In the genomic region with DNA sequence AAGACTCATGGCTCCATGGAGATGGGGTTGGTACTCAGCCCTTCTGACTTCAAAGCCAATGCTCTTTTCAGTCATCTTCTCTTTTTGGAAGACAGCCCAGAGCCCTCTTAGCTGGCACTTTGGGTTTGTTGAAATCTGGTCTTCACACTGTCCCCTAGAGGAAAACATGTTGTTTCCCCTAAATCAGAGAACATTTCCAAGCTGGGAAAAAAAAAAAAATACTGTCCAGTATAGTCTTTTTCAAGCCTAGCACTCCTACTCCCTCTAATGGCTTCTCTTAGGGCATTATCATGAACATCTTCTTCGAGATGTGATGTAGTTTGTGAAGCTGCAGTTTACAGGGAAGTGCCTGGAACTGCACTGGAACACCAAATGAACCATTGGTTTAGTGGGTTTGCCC, we compare ENCODE assay signal across 8 cellular contexts. TPM values are rescaled to one million over a fixed set of nuclear protein-coding genes. Genes with fewer than 3 reads are reported as not detected.
A peak's percentile ranks its signal among the peaks of the same experiment; 100 is the strongest.
DNase-seq lines count a peak whose midpoint lies in the region; ATAC-seq, FAIRE-seq and TF ChIP-seq lines count a peak whose summit lies in the region.

No MANE protein-coding gene starts in this region.

- H3K27ac ChIP-seq in IMR-90 (ENCODE audit: insufficient read depth, low read length) (no peak overlapping the region), right lobe of liver (no peak overlapping the region), spleen (no peak overlapping the region)

- H4K91ac ChIP-seq in IMR-90 (ENCODE audit: insufficient read depth, low read depth, low read length), result no peak overlapping the region

- H3K4me3 ChIP-seq in BJ (ENCODE audit: low read depth, low read length) (no peak overlapping the region), IMR-90 (ENCODE audit: insufficient read depth, low read depth, low read length) (no peak overlapping the region), WI38 (ENCODE audit: low read depth, low read length) (no peak overlapping the region), right lobe of liver (no peak overlapping the region), spleen (no peak overlapping the region)

- POLR2A ChIA-PET in BJ (lab: Charles Lee), result no interaction called here
- POLR2A ChIA-PET in IMR-90 (lab: Charles Lee; ENCODE audit: unreplicated experiment), result no interaction called here

- H2BK5ac ChIP-seq in IMR-90 (ENCODE audit: low read depth, low read length, poor library complexity, severe bottlenecking), result no peak overlapping the region

- dilution Hi-C loops in IMR-90 (cut with HindIII; ENCODE audit: low sequenced_read_pairs, unreplicated experiment), result no loop called here

- TF ChIP-seq POLR2A in IMR-90 (IDR thresholded peaks at IDR 0.05; ENCODE audit: low read depth, low read length), result no peak
- no peak for TF ChIP-seq POLR2A in right lobe of liver (IDR thresholded peaks at IDR 0.05)
- no peak for TF ChIP-seq POLR2A in spleen (IDR thresholded peaks at IDR 0.05)

- H2BK120ac ChIP-seq in IMR-90 (ENCODE audit: low read depth, low read length), result no peak overlapping the region

- TF ChIP-seq CTCF in BJ (IDR thresholded peaks at IDR 0.05; ENCODE audit: insufficient read depth, low read depth, low read length) (peak; percentile 71), IMR-90 (conservative IDR thresholded peaks at IDR 0.05; ENCODE audit: low read depth, low read length) (peak; percentile 70), WI38 (IDR thresholded peaks at IDR 0.05; ENCODE audit: low read depth, low read length) (peak; percentile 29; the same call in 1 of the 2 replicates), right lobe of liver (IDR thresholded peaks at IDR 0.05) (peak in 3 of 4 donors; percentile 40 to 45 (median 42)), spleen (IDR thresholded peaks at IDR 0.05 in 8 of 11, conservative IDR thresholded peaks at IDR 0.05 in 3 of 11) (peak in 3 of 11 experiments; percentile 11 to 21 (median 20))

- WGBS in IMR-90 (ENCODE audit: extremely low coverage in 2 of 2, insufficient read length in 1 of 2), 2 experiments, result no CpG with 5 or more reads among the region's 1 CpG
- 11% methylated on average over 1 of the region's 1 CpG for WGBS in right lobe of liver (ENCODE audit: insufficient coverage, low coverage, low lambda C conversion rate, missing lambda C conversion rate)
- 3 to 32% (median 19%) methylated on average over 1 of the region's 1 CpG for WGBS in spleen, 5 donors

- no peak for FAIRE-seq in frontal cortex (lab: Jason Lieb, UNC)

- peak overlapping the region; percentile 25; the same call in 1 of the 2 replicates for H2AK5ac ChIP-seq in IMR-90 (ENCODE audit: low read depth, low read length)

- H3K14ac ChIP-seq in IMR-90 (replicated peaks; ENCODE audit: low read depth, low read length), result no peak overlapping the region

- H3K9me1 ChIP-seq in IMR-90 (ENCODE audit: insufficient read depth, low read length), result 0 out of 2 replicates have a peak, but pooled peaks cover 3% of the 10 kb centered on the region

- 0 out of 2 replicates have a peak overlapping the region, but pooled peaks have one; percentile 1 for H2BK20ac ChIP-seq in IMR-90 (ENCODE audit: low read depth, low read length)

- no peaks in the 10 kb centered on the region for H3K27me3 ChIP-seq in BJ (ENCODE audit: control insufficient read depth, insufficient read depth, low read length)
- H3K27me3 ChIP-seq in IMR-90 (ENCODE audit: control insufficient read depth, insufficient read depth, low read length), result no peaks in the 10 kb centered on the region
- H3K27me3 ChIP-seq in right lobe of liver, result no peaks in the 10 kb centered on the region
- H3K27me3 ChIP-seq in spleen (replicated peaks in 1 of 7), result peaks cover 0 to 42% (median 16%) of the 10 kb centered on the region in 7 donors

- H3K23ac ChIP-seq in IMR-90 (ENCODE audit: low read depth, low read length), result no peak overlapping the region

- no peak overlapping the region for H3K4me2 ChIP-seq in IMR-90 (ENCODE audit: low read depth, low read length)

- H3K79me1 ChIP-seq in IMR-90 (ENCODE audit: low read depth in 1 of 2, low read length in 2 of 2), result peaks cover 0 to 13% of the 10 kb centered on the region in 2 experiments; a peak in 2 of 4 replicates

- DNase-seq in BJ (ENCODE audit: low read depth), result no peak
- DNase-seq in IMR-90, result peak; percentile 72
- DNase-seq in right lobe of liver, result no peak
- no peak for DNase-seq in frontal cortex (ENCODE audit: low spot score in 2 of 2)
- no peak for DNase-seq in DMS153 treated with DMSO at 0.1 percent for 48 hours (lab: John Stamatoyannopoulos, UW; ENCODE audit: unreplicated experiment)
- DNase-seq in spleen, result no peak

- no peak overlapping the region for H2BK15ac ChIP-seq in IMR-90 (ENCODE audit: low read depth, low read length)

- peak; percentile 12; the same call in 1 of the 2 replicates for ATAC-seq in IMR-90 (ENCODE audit: low read depth)
- ATAC-seq in right lobe of liver, result peak in 1 of 4 donors; percentile 18
- ATAC-seq in GM19452 (IDR thresholded peaks at IDR 0.05; ENCODE audit: unreplicated experiment), result no peak

- H2AK9ac ChIP-seq in IMR-90 (replicated peaks; ENCODE audit: low read depth, low read length, poor library complexity), result no peak overlapping the region

- peak; percentile 70 for TF ChIP-seq RAD21 in IMR-90 (IDR thresholded peaks at IDR 0.05; ENCODE audit: low read length)

- H3K4ac ChIP-seq in IMR-90 (ENCODE audit: low read depth, low read length), result 0 out of 2 replicates have a peak overlapping the region, but pooled peaks have one; percentile 24

- BruUV-seq in IMR-90 (replicated peaks; lab: Mats Ljungman, UMichigan), result no TSS peak

- H3K56ac ChIP-seq in IMR-90 (ENCODE audit: extremely low read depth, insufficient read depth, low read length), result no peak overlapping the region

- peak overlapping the region; percentile 40 for H2AFZ ChIP-seq in IMR-90 (replicated peaks; ENCODE audit: low read length, poor library complexity)

- no peak overlapping the region for H4K5ac ChIP-seq in IMR-90 (ENCODE audit: low read depth, low read length)

- H3K18ac ChIP-seq in IMR-90 (ENCODE audit: low read depth, low read length), result no peak overlapping the region

- in situ Hi-C loops in IMR-90 (cut with MboI; ENCODE audit: low sequenced_read_pairs), result loop anchor here (10.0 kb wide), 2 partner anchors 175 to 365 kb away; a partner anchor contains a TSS

- H4K20me1 ChIP-seq in IMR-90 (ENCODE audit: insufficient read depth, low read length), result peaks cover 15% of the 10 kb centered on the region

- CTCF ChIA-PET in BJ (lab: Yijun Ruan, JAX), result interaction anchor here (0.6 to 4.2 kb wide), 14 partner anchors 21 to 370 kb away, joined by 3 to 29 read pairs (median 4); no protein-coding TSS in a partner anchor
- CTCF ChIA-PET in IMR-90 (lab: Yijun Ruan, JAX), result interaction anchor here (0.5 to 1.5 kb wide), 15 partner anchors 64 to 1380 kb away, joined by 3 to 11 read pairs (median 3); a partner anchor contains a TSS

- H3K9ac ChIP-seq in IMR-90 (ENCODE audit: low read depth, low read length), result no peak overlapping the region

- H3K9me3 ChIP-seq in IMR-90 (ENCODE audit: control insufficient read depth, insufficient read depth, low read length) (no peaks in the 10 kb centered on the region), right lobe of liver (no peaks in the 10 kb centered on the region), spleen (no peaks in the 10 kb centered on the region)

- no peaks in the 10 kb centered on the region for H3K36me3 ChIP-seq in BJ (ENCODE audit: control insufficient read depth, insufficient read depth, low read length)
- H3K36me3 ChIP-seq in IMR-90 (ENCODE audit: control insufficient read depth, insufficient read depth, low read length), result no peaks in the 10 kb centered on the region
- H3K36me3 ChIP-seq in right lobe of liver, result no peaks in the 10 kb centered on the region
- H3K36me3 ChIP-seq in spleen, result no peaks in the 10 kb centered on the region

- peaks cover 11% of the 10 kb centered on the region for H3K4me1 ChIP-seq in IMR-90 (ENCODE audit: control insufficient read depth, insufficient read depth, low read length)
- peaks cover 0 to 18% (median 6%) of the 10 kb centered on the region in 4 donors for H3K4me1 ChIP-seq in right lobe of liver
- H3K4me1 ChIP-seq in spleen, result peaks cover 10 to 54% (median 29%) of the 10 kb centered on the region in 6 donors

- intact Hi-C loops in IMR-90 (cut with micrococcal nuclease) (loop anchor here (1.0 to 5.0 kb wide), 4 partner anchors 68 to 613 kb away; a partner anchor contains a TSS), right lobe of liver (cut with DNase I) (loop anchor here in 1 of 2 donors (10.0 kb wide), 1 partner anchor 65 kb away; no protein-coding TSS in a partner anchor), spleen (cut with DNase I; ENCODE audit: low total_unique reads) (no loop called here)

- H4K8ac ChIP-seq in IMR-90 (ENCODE audit: low read depth in 2 of 2, low read length in 2 of 2), result no peak overlapping the region

TF ChIP-seq in IMR-90, 13 proteins besides CTCF, POLR2A, EP300 and RAD21 (continues in another document):
- TF ChIP-seq, protein P1, sequence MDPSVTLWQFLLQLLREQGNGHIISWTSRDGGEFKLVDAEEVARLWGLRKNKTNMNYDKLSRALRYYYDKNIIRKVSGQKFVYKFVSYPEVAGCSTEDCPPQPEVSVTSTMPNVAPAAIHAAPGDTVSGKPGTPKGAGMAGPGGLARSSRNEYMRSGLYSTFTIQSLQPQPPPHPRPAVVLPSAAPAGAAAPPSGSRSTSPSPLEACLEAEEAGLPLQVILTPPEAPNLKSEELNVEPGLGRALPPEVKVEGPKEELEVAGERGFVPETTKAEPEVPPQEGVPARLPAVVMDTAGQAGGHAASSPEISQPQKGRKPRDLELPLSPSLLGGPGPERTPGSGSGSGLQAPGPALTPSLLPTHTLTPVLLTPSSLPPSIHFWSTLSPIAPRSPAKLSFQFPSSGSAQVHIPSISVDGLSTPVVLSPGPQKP (IDR thresholded peaks at IDR 0.05; ENCODE audit: borderline replicate concordance, low read depth, low read length), result no peak

RNA-seq across cellular contexts. Expression of a gene that starts 3.0 kb away (rescaled TPM):
- polyA plus RNA-seq in BJ (2011; rRNA removed), result 81.8 and 112 TPM in 2 replicates
- 72.4 and 85.0 TPM in 2 replicates for polyA minus RNA-seq in BJ (2011; rRNA and poly(A)+ RNA removed)
- total RNA-seq in IMR-90 (2012; rRNA removed), result 103 and 111 TPM in 2 replicates
- polyA plus RNA-seq in IMR-90 (2012; rRNA removed), result 62.4 and 72.5 TPM in 2 replicates
- 32.8 and 47.4 TPM in 2 replicates for polyA plus RNA-seq in IMR-90 (2012; cell fraction: cytosol; rRNA removed)
- polyA plus RNA-seq in IMR-90 (2012; cell fraction: nucleus; rRNA removed; ENCODE audit: low replicate concordance), result 22.3 and 96.8 TPM in 2 replicates
- total RNA-seq in right lobe of liver, result 10 to 100 TPM; 37.2 to 52.5 (median 42.1) TPM
- total RNA-seq in frontal cortex, result 84.8 TPM
- total RNA-seq in spleen, result 10 to 100 TPM; 39.3 to 78.5 (median 44.8) TPM
- 10 to 100 TPM; 12.6 to 18.3 (median 12.9) TPM for polyA plus RNA-seq in spleen

RNA-seq across cellular contexts. Expression of a gene that starts 5.0 kb away (rescaled TPM):
- polyA plus RNA-seq in BJ (2011; rRNA removed), result 9.1 and 11.0 TPM in 2 replicates
- 9.9 and 13.7 TPM in 2 replicates for polyA minus RNA-seq in BJ (2011; rRNA and poly(A)+ RNA removed)
- 10.4 and 11.4 TPM in 2 replicates for total RNA-seq in IMR-90 (2012; rRNA removed)
- 10.1 and 10.7 TPM in 2 replicates for polyA plus RNA-seq in IMR-90 (2012; rRNA removed)
- 4.5 and 6.3 TPM in 2 replicates for polyA plus RNA-seq in IMR-90 (2012; cell fraction: cytosol; rRNA removed)
- 17.6 and 21.1 TPM in 2 replicates for polyA plus RNA-seq in IMR-90 (2012; cell fraction: nucleus; rRNA removed; ENCODE audit: low replicate concordance)
- 10 to 100 TPM in 4 of 6 experiments, 1 to 10 TPM in 2; 6.0 to 12.2 (median 10.3) TPM for total RNA-seq in right lobe of liver
- total RNA-seq in frontal cortex, result 6.1 TPM
- 10 to 100 TPM in 3 of 7 donors, 1 to 10 TPM in 4; 4.8 to 10.9 (median 6.7) TPM for total RNA-seq in spleen
- polyA plus RNA-seq in spleen, result 1 to 10 TPM in 2 of 3 donors, under 1 TPM in 1; 0.85 to 2.0 (median 1.1) TPM
